ENCODE assay signal across 12 cellular contexts in the genomic region with DNA sequence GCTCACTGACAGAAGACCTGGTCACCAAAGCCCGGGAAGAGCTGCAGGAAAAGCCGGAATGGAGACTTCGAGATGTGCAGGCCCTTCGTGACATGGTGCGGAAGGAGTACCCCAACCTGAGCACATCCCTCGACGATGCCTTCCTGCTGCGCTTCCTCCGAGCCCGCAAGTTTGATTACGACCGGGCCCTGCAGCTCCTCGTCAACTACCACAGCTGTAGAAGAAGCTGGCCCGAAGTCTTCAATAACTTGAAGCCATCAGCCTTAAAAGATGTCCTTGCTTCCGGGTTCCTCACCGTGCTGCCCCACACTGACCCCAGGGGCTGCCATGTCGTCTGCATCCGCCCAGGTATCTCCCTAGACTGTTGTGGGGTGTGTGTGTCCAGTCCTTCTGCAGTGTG. TPM values are rescaled to one million over a fixed set of nuclear protein-coding genes. Genes with fewer than 3 reads are reported as not detected.
DNase-seq lines count a peak whose midpoint lies in the region; ATAC-seq and TF ChIP-seq lines count a peak whose summit lies in the region.
"Had no signal": no experiment of that assay in that cellular context is flagged by ENCODE, and none has a peak within 500 bp of the region (broad histone marks: within the 10 kb centered on the region; RNA-seq: fewer than 3 reads in every experiment).

No MANE protein-coding gene starts in this region.

- TF ChIP-seq RAD21 in liver (IDR thresholded peaks at IDR 0.05) = no peak

- DNase-seq in NCI-H2107 treated with DMSO at 0.1 percent for 48 hours (lab: John Stamatoyannopoulos, UW; ENCODE audit: unreplicated experiment) (no peak), nucleus accumbens (lab: John Stamatoyannopoulos, UW) (no peak), trophoblast cell (no peak)
- DNase-seq: Calu3; CD4-positive, CD25-positive, alpha-beta regulatory T cell; DMS 273 treated with DMSO at 0.1 percent for 48 hours had no signal

- peaks cover 50% of the 10 kb centered on the region for H3K4me1 Mint-ChIP-seq in stimulated activated memory B cell treated with anti-CD40 and anti-IgM and Interleukin-4, amounts not matched to agents 10 μg/mL and 1 μg/mL and 100 μg/mL, for 72 hours

- peaks cover 39 to 50% (median 49%) of the 10 kb centered on the region in 11 experiments for H3K36me3 ChIP-seq in BLaER1 treated with 17β-estradiol and CSF1 and Interleukin-3, amounts not matched to agents 10 nM and 100 nM
- H3K36me3 ChIP-seq in OCI-LY1 (ENCODE audit: insufficient read depth, low read length) (peaks cover 50% of the 10 kb centered on the region), liver (ENCODE audit: control insufficient read depth in 4 of 4, insufficient read depth in 3 of 4, low read depth in 1 of 4, low read length in 3 of 4) (peaks cover 3 to 11% (median 7%) of the 10 kb centered on the region in 4 donors), trophoblast cell (ENCODE audit: control insufficient read depth in 1 of 2, insufficient read depth in 2 of 2, low read length in 2 of 2) (peaks cover 19 to 27% of the 10 kb centered on the region in 2 experiments)

- peak overlapping the region; percentile 10 to 65 (median 51); a peak in 18 of 22 replicates for H3K9ac ChIP-seq in BLaER1 treated with 17β-estradiol and CSF1 and Interleukin-3, amounts not matched to agents 10 nM and 100 nM
- H3K9ac ChIP-seq in OCI-LY1 (ENCODE audit: low read length) (no peak overlapping the region), liver (ENCODE audit: low read depth in 1 of 2, low read length in 2 of 2) (peak overlapping the region in 1 of 2 donors; percentile 48), trophoblast cell (ENCODE audit: low read length) (no peak overlapping the region)

- H2BK12ac ChIP-seq in trophoblast cell (ENCODE audit: low read length) = no peak overlapping the region

- peaks cover 0 to 6% (median 0%) of the 10 kb centered on the region in 11 experiments; a peak in 4 of 22 replicates for H4K20me1 ChIP-seq in BLaER1 treated with 17β-estradiol and CSF1 and Interleukin-3, amounts not matched to agents 10 nM and 100 nM
- no peaks in the 10 kb centered on the region for H4K20me1 ChIP-seq in OCI-LY1 (ENCODE audit: insufficient read depth, low read length)

- no peak overlapping the region for H2AFZ ChIP-seq in OCI-LY1 (ENCODE audit: low read length)
- H2AFZ ChIP-seq in trophoblast cell (ENCODE audit: insufficient read depth, low read length, poor library complexity) = no peak overlapping the region

- peaks cover 29% of the 10 kb centered on the region for H3K36me3 Mint-ChIP-seq in stimulated activated memory B cell treated with anti-CD40 and anti-IgM and Interleukin-4, amounts not matched to agents 10 μg/mL and 1 μg/mL and 100 μg/mL, for 72 hours

- no peaks in the 10 kb centered on the region for H3K9me3 Mint-ChIP-seq in stimulated activated memory B cell treated with anti-CD40 and anti-IgM and Interleukin-4, amounts not matched to agents 10 μg/mL and 1 μg/mL and 100 μg/mL, for 72 hours
- H3K9me3 Mint-ChIP-seq: CD4-positive, CD25-positive, alpha-beta regulatory T cell had no signal

- peak overlapping the region; percentile 78 for H3K27ac Mint-ChIP-seq in stimulated activated memory B cell treated with anti-CD40 and anti-IgM and Interleukin-4, amounts not matched to agents 10 μg/mL and 1 μg/mL and 100 μg/mL, for 72 hours
- H3K27ac Mint-ChIP-seq: CD4-positive, CD25-positive, alpha-beta regulatory T cell had no signal

- no peaks in the 10 kb centered on the region for H3K9me2 ChIP-seq in OCI-LY1 (ENCODE audit: low read depth, low read length)

- WGBS in liver = 41% methylated on average over 18 of the region's 18 CpGs
- no CpG with 5 or more reads among the region's 18 CpGs for WGBS in trophoblast cell (ENCODE audit: extremely low coverage, insufficient coverage, insufficient read length)

- no peak overlapping the region for H2AK5ac ChIP-seq in trophoblast cell (ENCODE audit: low read length)

- no peak overlapping the region for H2BK120ac ChIP-seq in trophoblast cell (ENCODE audit: insufficient read depth, low read length, poor library complexity)

- H3K27ac ChIP-seq in BLaER1 treated with 17β-estradiol and CSF1 and Interleukin-3, amounts not matched to agents 10 nM and 100 nM = peak overlapping the region in 9 of 11 experiments; percentile 17 to 78 (median 72); a peak in 18 of 22 replicates
- H3K27ac ChIP-seq in OCI-LY1 (ENCODE audit: low read depth, low read length, poor library complexity, severe bottlenecking) = peak overlapping the region; percentile 73
- peak overlapping the region; percentile 21 to 49 for H3K27ac ChIP-seq in liver (ENCODE audit: low read depth in 1 of 2, low read length in 2 of 2)
- no peak overlapping the region for H3K27ac ChIP-seq in trophoblast cell (ENCODE audit: low read depth, low read length)
- H3K27ac ChIP-seq: A549 had no signal

- H4K12ac ChIP-seq in trophoblast cell (ENCODE audit: low read depth, low read length) = no peak overlapping the region

- no peaks in the 10 kb centered on the region for H3K27me3 ChIP-seq in BLaER1 treated with 17β-estradiol and CSF1 and Interleukin-3, amounts not matched to agents 10 nM and 100 nM
- H3K27me3 ChIP-seq in OCI-LY1 (ENCODE audit: insufficient read depth, low read length) = no peaks in the 10 kb centered on the region
- no peaks in the 10 kb centered on the region for H3K27me3 ChIP-seq in liver (ENCODE audit: control insufficient read depth in 4 of 4, insufficient read depth in 4 of 4, low read length in 3 of 4)
- H3K27me3 ChIP-seq in trophoblast cell (ENCODE audit: insufficient read depth, low read length) = no peaks in the 10 kb centered on the region

- H3K4me3 Mint-ChIP-seq in stimulated activated memory B cell treated with anti-CD40 and anti-IgM and Interleukin-4, amounts not matched to agents 10 μg/mL and 1 μg/mL and 100 μg/mL, for 72 hours = peak overlapping the region; percentile 38

- H3K14ac ChIP-seq in trophoblast cell (ENCODE audit: low read length) = no peak overlapping the region

- no peaks in the 10 kb centered on the region for H3F3A ChIP-seq in OCI-LY1 (ENCODE audit: insufficient read depth, low read length)

- no peak overlapping the region for H3K4ac ChIP-seq in trophoblast cell (ENCODE audit: low read depth, low read length)

- no peaks in the 10 kb centered on the region for H3K27me3 Mint-ChIP-seq in stimulated activated memory B cell treated with anti-CD40 and anti-IgM and Interleukin-4, amounts not matched to agents 10 μg/mL and 1 μg/mL and 100 μg/mL, for 72 hours
- H3K27me3 Mint-ChIP-seq: CD4-positive, CD25-positive, alpha-beta regulatory T cell had no signal

- H2BK5ac ChIP-seq in trophoblast cell (ENCODE audit: low read depth, low read length, poor library complexity) = no peak overlapping the region

- H3K79me1 ChIP-seq in trophoblast cell (ENCODE audit: low read length) = peaks cover 5% of the 10 kb centered on the region

- H4K91ac ChIP-seq in trophoblast cell (ENCODE audit: low read depth, low read length) = no peak overlapping the region

- TF ChIP-seq CTCF in OCI-LY1 (IDR thresholded peaks at IDR 0.05; ENCODE audit: low read length) (no peak), liver (IDR thresholded peaks at IDR 0.05; ENCODE audit: low read depth, low read length, missing input control) (no peak)

- H3K4me3 ChIP-seq in BLaER1 treated with 17β-estradiol and CSF1 and Interleukin-3, amounts not matched to agents 10 nM and 100 nM = peak overlapping the region in 4 of 10 experiments; percentile 17 to 33 (median 28); a peak in 4 of 20 replicates
- H3K4me3 ChIP-seq in OCI-LY1 (ENCODE audit: low read depth, low read length, poor library complexity, severe bottlenecking) = no peak overlapping the region
- H3K4me3 ChIP-seq in liver (ENCODE audit: low read depth in 1 of 3, low read length in 3 of 3) = peak overlapping the region; percentile 1 to 35 (median 12)
- H3K4me3 ChIP-seq in trophoblast cell (ENCODE audit: low read depth, low read length) = no peak overlapping the region
- H3K4me3 ChIP-seq: A549, HAP-1 had no signal

- peak overlapping the region; percentile 35 to 91 (median 81); a peak in 20 of 22 replicates for H3K4me2 ChIP-seq in BLaER1 treated with 17β-estradiol and CSF1 and Interleukin-3, amounts not matched to agents 10 nM and 100 nM
- H3K4me2 ChIP-seq in OCI-LY1 (ENCODE audit: low read length) = peak overlapping the region; percentile 36; the same call in 1 of the 2 replicates
- H3K4me2 ChIP-seq in trophoblast cell (ENCODE audit: low read length) = no peak overlapping the region
- H3K4me2 ChIP-seq: A549 had no signal

- H3K18ac ChIP-seq in trophoblast cell (ENCODE audit: low read length) = no peak overlapping the region

- no peaks in the 10 kb centered on the region for H3K9me3 ChIP-seq in BLaER1 treated with 17β-estradiol and CSF1 and Interleukin-3, amounts not matched to agents 10 nM and 100 nM (replicated peaks in 1 of 11)
- H3K9me3 ChIP-seq in OCI-LY1 (ENCODE audit: low read length) = no peaks in the 10 kb centered on the region
- no peaks in the 10 kb centered on the region for H3K9me3 ChIP-seq in liver (ENCODE audit: control insufficient read depth in 4 of 4, low read length in 3 of 4)
- no peaks in the 10 kb centered on the region for H3K9me3 ChIP-seq in trophoblast cell (ENCODE audit: insufficient read depth, low read depth, low read length)
- H3K9me3 ChIP-seq: A549, HAP-1 had no signal

- peaks cover 29 to 61% (median 51%) of the 10 kb centered on the region in 10 experiments for H3K4me1 ChIP-seq in BLaER1 treated with 17β-estradiol and CSF1 and Interleukin-3, amounts not matched to agents 10 nM and 100 nM
- peaks cover 41% of the 10 kb centered on the region for H3K4me1 ChIP-seq in OCI-LY1 (ENCODE audit: insufficient read depth, low read length, severe bottlenecking)
- H3K4me1 ChIP-seq in liver (ENCODE audit: control insufficient read depth in 4 of 4, insufficient read depth in 4 of 4, low read length in 3 of 4) = peaks cover 0 to 62% (median 56%) of the 10 kb centered on the region in 4 donors
- H3K4me1 ChIP-seq in trophoblast cell (ENCODE audit: control insufficient read depth in 1 of 2, insufficient read depth in 2 of 2, low read length in 2 of 2) = peaks cover 7 to 12% of the 10 kb centered on the region in 2 experiments

- H3K79me2 ChIP-seq in OCI-LY1 (ENCODE audit: insufficient read depth, low read length) (peaks cover 9% of the 10 kb centered on the region; the same call in 1 of the 2 replicates), trophoblast cell (ENCODE audit: control insufficient read depth, insufficient read depth, low read length, poor library complexity) (peaks cover 7% of the 10 kb centered on the region)

- no peak overlapping the region for H3K23ac ChIP-seq in trophoblast cell (ENCODE audit: low read length)

- H4K8ac ChIP-seq in trophoblast cell (ENCODE audit: low read depth, low read length) = no peak overlapping the region

- ATAC-seq in stimulated activated memory B cell treated with anti-CD40 and anti-IgM and Interleukin-4, amounts not matched to agents 10 μg/mL and 1 μg/mL and 100 μg/mL, for 72 hours = no peak
- ATAC-seq: A549 had no signal

TF ChIP-seq in liver, 16 proteins besides CTCF, POLR2A, EP300 and RAD21 (continues in another document):
- TF ChIP-seq SP1 (IDR thresholded peaks at IDR 0.05) = no peak
- TF ChIP-seq GABPA (IDR thresholded peaks at IDR 0.05 in 1 of 2, conservative IDR thresholded peaks at IDR 0.05 in 1 of 2) = no peak
- TF ChIP-seq HNF4G (IDR thresholded peaks at IDR 0.05) = no peak
- TF ChIP-seq NR2F2 (IDR thresholded peaks at IDR 0.05) = no peak

RNA-seq across cellular contexts. Expression of gene TTPAL, which starts 4.4 kb away (rescaled TPM):
- total RNA-seq in liver = 10 to 100 TPM; 17.3 to 39.7 TPM
- polyA plus RNA-seq in liver = 10 to 100 TPM; 11.6 to 17.9 TPM
- 8.4 and 8.8 TPM in 2 replicates for polyA plus RNA-seq in trophoblast cell (2013)

RNA-seq across cellular contexts. Expression of gene SERINC3, which starts 41.8 kb away (rescaled TPM):
- 10 to 100 TPM; 51.1 to 65.4 TPM for total RNA-seq in liver
- polyA plus RNA-seq in liver = 10 to 100 TPM; 51.5 to 70.0 TPM
- 91.9 and 98.8 TPM in 2 replicates for polyA plus RNA-seq in trophoblast cell (2013)

Comparison
In these comparisons a context has a peak if more than half of its experiments do, and no peak if none do; other contexts are left out.
1. H3K4me3 ChIP-seq: peak in liver (3 of 3); none in OCI-LY1 (single experiment) and trophoblast cell (single experiment).
2. H3K9ac ChIP-seq: peak in BLaER1 treated with 17β-estradiol and CSF1 and Interleukin-3, amounts not matched to agents 10 nM and 100 nM (11 of 11); none in OCI-LY1 (single experiment) and trophoblast cell (single experiment).